32 cellular contexts compared by ENCODE assay signal in the genomic region with DNA sequence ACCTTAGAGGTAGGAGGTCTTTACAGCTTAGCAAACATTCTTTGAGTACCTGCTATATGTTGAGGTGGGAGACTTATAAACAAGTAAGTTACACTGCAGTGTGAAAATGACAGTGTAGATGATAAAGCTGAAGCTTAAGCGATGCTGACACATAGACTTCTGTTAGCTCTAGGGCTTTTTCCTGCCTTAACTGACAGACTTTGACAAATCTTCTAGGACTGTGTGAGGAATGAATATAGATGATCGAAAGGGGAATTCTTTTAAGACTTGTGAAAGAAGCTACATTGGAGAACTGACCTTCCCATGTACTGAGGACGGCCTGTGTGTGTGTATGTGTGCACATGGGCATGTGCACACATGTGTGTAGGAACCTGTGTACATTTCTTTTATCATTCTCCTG. TPM values are rescaled to one million over a fixed set of nuclear protein-coding genes. Genes with fewer than 3 reads are reported as not detected.
DNase-seq lines count a peak whose midpoint lies in the region; ATAC-seq, FAIRE-seq and TF ChIP-seq lines count a peak whose summit lies in the region.
"Had no signal": no experiment of that assay in that cellular context is flagged by ENCODE, and none has a peak within 500 bp of the region (broad histone marks: within the 10 kb centered on the region; RNA-seq: fewer than 3 reads in every experiment).

No MANE protein-coding gene starts in this region.

- peak overlapping the region; percentile 20 for H2AFZ ChIP-seq in keratinocyte (ENCODE audit: control insufficient read depth, low read length)
- H2AFZ ChIP-seq in parathyroid adenoma = no peak overlapping the region

- H3K4me3 ChIP-seq in bronchial epithelial cell (ENCODE audit: low read depth, low read length) = no peak overlapping the region
- no peak overlapping the region for H3K4me3 ChIP-seq in keratinocyte (ENCODE audit: control insufficient read depth in 2 of 3, extremely low read depth in 1 of 3, insufficient read depth in 2 of 3, low read depth in 1 of 3, low read length in 3 of 3)
- H3K4me3 ChIP-seq in parathyroid adenoma (ENCODE audit: low read depth, low read length) = no peak overlapping the region
- H3K4me3 ChIP-seq: A549, coronary artery, Peyer's patch had no signal

- H3K4me1 Mint-ChIP-seq in stimulated activated naive B cell treated with anti-CD40 and anti-IgM and Interleukin-4, amounts not matched to agents 10 μg/mL and 1 μg/mL and 100 μg/mL, for 72 hours = no peaks in the 10 kb centered on the region
- H3K4me1 Mint-ChIP-seq: activated naive CD8-positive, alpha-beta T cell treated with anti-CD3 and anti-CD28 coated beads for 36 hours; IgD-negative memory B cell; memory B cell; stimulated activated memory B cell treated with anti-CD40 and anti-IgM and Interleukin-4, amounts not matched to agents 10 μg/mL and 1 μg/mL and 100 μg/mL, for 72 hours; T-cell had no signal

- peak overlapping the region; percentile 39 for H3K27ac ChIP-seq in keratinocyte (ENCODE audit: control insufficient read depth, insufficient read depth, low read length)
- peak overlapping the region; percentile 24 for H3K27ac ChIP-seq in parathyroid adenoma

- peaks cover 4 to 11% of the 10 kb centered on the region in 2 donors for H3K27me3 Mint-ChIP-seq in stimulated activated naive B cell treated with anti-CD40 and anti-IgM and Interleukin-4, amounts not matched to agents 10 μg/mL and 1 μg/mL and 100 μg/mL, for 72 hours
- H3K27me3 Mint-ChIP-seq: activated naive CD8-positive, alpha-beta T cell treated with anti-CD3 and anti-CD28 coated beads for 36 hours had no signal

- H3K4me1 ChIP-seq in keratinocyte (ENCODE audit: control insufficient read depth, extremely low read depth, insufficient read depth, low read length) (peaks cover 50% of the 10 kb centered on the region), parathyroid adenoma (no peaks in the 10 kb centered on the region)

- ATAC-seq in stimulated activated naive B cell treated with anti-CD40 and anti-IgM and Interleukin-4, amounts not matched to agents 10 μg/mL and 1 μg/mL and 100 μg/mL, for 72 hours (replicated peaks) = no peak
- no peak for ATAC-seq in GM19395 (IDR thresholded peaks at IDR 0.05; ENCODE audit: unreplicated experiment)
- ATAC-seq: A549; stimulated activated memory B cell treated with anti-CD40 and anti-IgM and Interleukin-4, amounts not matched to agents 10 μg/mL and 1 μg/mL and 100 μg/mL, for 72 hours; T-cell; WTC11 had no signal

- H3K4me3 Mint-ChIP-seq in stimulated activated naive B cell treated with anti-CD40 and anti-IgM and Interleukin-4, amounts not matched to agents 10 μg/mL and 1 μg/mL and 100 μg/mL, for 72 hours = no peak overlapping the region
- H3K4me3 Mint-ChIP-seq: activated CD4-positive, alpha-beta T cell treated with anti-CD3 and anti-CD28 coated beads, Interleukin-2, amount 10 ng/mL, durations not matched to agents 24 days and 14 days; activated naive CD8-positive, alpha-beta T cell treated with anti-CD3 and anti-CD28 coated beads for 36 hours; IgD-negative memory B cell; memory B cell; stimulated activated memory B cell treated with anti-CD40 and anti-IgM and Interleukin-4, amounts not matched to agents 10 μg/mL and 1 μg/mL and 100 μg/mL, for 72 hours; T-cell; WTC11 had no signal

- dilution Hi-C loops in keratinocyte (cut with MboI; ENCODE audit: extremely low pct_ligation_motif_present, low sequenced_read_pairs) = no loop called here

- H3K9me1 ChIP-seq in keratinocyte (ENCODE audit: control insufficient read depth, extremely low read depth, insufficient read depth, low read length) = no peaks in the 10 kb centered on the region

- H3K9me3 Mint-ChIP-seq in stimulated activated naive B cell treated with anti-CD40 and anti-IgM and Interleukin-4, amounts not matched to agents 10 μg/mL and 1 μg/mL and 100 μg/mL, for 72 hours = no peaks in the 10 kb centered on the region
- H3K9me3 Mint-ChIP-seq: activated CD4-positive, alpha-beta T cell treated with anti-CD3 and anti-CD28 coated beads, Interleukin-2, amount 10 ng/mL, durations not matched to agents 24 days and 14 days; activated naive CD8-positive, alpha-beta T cell treated with anti-CD3 and anti-CD28 coated beads for 36 hours; IgD-negative memory B cell; memory B cell; stimulated activated memory B cell treated with anti-CD40 and anti-IgM and Interleukin-4, amounts not matched to agents 10 μg/mL and 1 μg/mL and 100 μg/mL, for 72 hours; T-cell; WTC11 had no signal

- no peaks in the 10 kb centered on the region for H3K36me3 Mint-ChIP-seq in stimulated activated naive B cell treated with anti-CD40 and anti-IgM and Interleukin-4, amounts not matched to agents 10 μg/mL and 1 μg/mL and 100 μg/mL, for 72 hours
- H3K36me3 Mint-ChIP-seq: activated naive CD8-positive, alpha-beta T cell treated with anti-CD3 and anti-CD28 coated beads for 36 hours; IgD-negative memory B cell; memory B cell; stimulated activated memory B cell treated with anti-CD40 and anti-IgM and Interleukin-4, amounts not matched to agents 10 μg/mL and 1 μg/mL and 100 μg/mL, for 72 hours; T-cell; WTC11 had no signal

- TF ChIP-seq POLR2A in GM12892 (IDR thresholded peaks at IDR 0.05; ENCODE audit: low read depth, low read length) = no peak

- no peak overlapping the region for H3K27ac Mint-ChIP-seq in stimulated activated naive B cell treated with anti-CD40 and anti-IgM and Interleukin-4, amounts not matched to agents 10 μg/mL and 1 μg/mL and 100 μg/mL, for 72 hours
- H3K27ac Mint-ChIP-seq: activated CD4-positive, alpha-beta T cell treated with anti-CD3 and anti-CD28 coated beads, Interleukin-2, amount 10 ng/mL, durations not matched to agents 24 days and 14 days; activated naive CD8-positive, alpha-beta T cell treated with anti-CD3 and anti-CD28 coated beads for 36 hours; memory B cell; stimulated activated memory B cell treated with anti-CD40 and anti-IgM and Interleukin-4, amounts not matched to agents 10 μg/mL and 1 μg/mL and 100 μg/mL, for 72 hours; T-cell; WTC11 had no signal

- FAIRE-seq in GM12892 (lab: Jason Lieb, UNC) (peak; percentile 21), bronchial epithelial cell (lab: Jason Lieb, UNC) (no peak), keratinocyte (lab: Jason Lieb, UNC) (no peak)
- FAIRE-seq: A549, frontal cortex had no signal

- H3K4me2 ChIP-seq in keratinocyte (ENCODE audit: control insufficient read depth, extremely low read depth, insufficient read depth, low read depth, low read length) (peak overlapping the region; percentile 53), parathyroid adenoma (ENCODE audit: low read length) (no peak overlapping the region)
- H3K4me2 ChIP-seq: A549 had no signal

- TF ChIP-seq CTCF in bronchial epithelial cell (IDR thresholded peaks at IDR 0.05; ENCODE audit: insufficient read depth, low read length, severe bottlenecking) (no peak), keratinocyte (optimal IDR thresholded peaks at IDR 0.05 in 1 of 3, IDR thresholded peaks at IDR 0.05 in 1 of 3, conservative IDR thresholded peaks at IDR 0.05 in 1 of 3; ENCODE audit: extremely low read depth in 1 of 3, insufficient read depth in 2 of 3, low read length in 3 of 3) (no peak), parathyroid adenoma (IDR thresholded peaks at IDR 0.05) (no peak)

- H3K27me3 ChIP-seq in bronchial epithelial cell (ENCODE audit: control insufficient read depth, insufficient read depth, low read length) (no peaks in the 10 kb centered on the region), keratinocyte (ENCODE audit: control insufficient read depth, extremely low read depth, insufficient read depth, low read length) (no peaks in the 10 kb centered on the region), parathyroid adenoma (ENCODE audit: control insufficient read depth, insufficient read depth, low read length) (no peaks in the 10 kb centered on the region)
- H3K27me3 ChIP-seq: Peyer's patch had no signal

- no peak for DNase-seq in GM12892 (ENCODE audit: insufficient read length)
- DNase-seq in bronchial epithelial cell (ENCODE audit: low read depth) = peak; percentile 38
- DNase-seq in keratinocyte (ENCODE audit: low read depth, low spot score) = no peak
- DNase-seq in nucleus accumbens (lab: John Stamatoyannopoulos, UW) = no peak
- no peak for DNase-seq in NCI-H226
- DNase-seq in stimulated activated naive B cell treated with anti-CD40 and anti-IgM and Interleukin-4, amounts not matched to agents 10 μg/mL and 1 μg/mL and 100 μg/mL, for 72 hours = no peak
- DNase-seq: activated CD4-positive, alpha-beta T cell treated with anti-CD3 and anti-CD28 coated beads, Interleukin-2, amount 10 ng/mL, durations not matched to agents 24 days and 14 days; activated effector memory CD4-positive, alpha-beta T cell treated with Interleukin-2 at 50 U/mL for 16 hours; activated naive CD8-positive, alpha-beta T cell treated with anti-CD3 and anti-CD28 coated beads for 36 hours; activated T-cell treated with anti-CD3 and anti-CD28 coated beads, Interleukin-2, amount 50 U/mL, for 1 hour; anterior cingulate cortex; Calu3; caudate nucleus; DND-41; effector memory CD4-positive, alpha-beta T cell; hypothalamus; NCI-H146; NCI-H446 treated with DMSO at 0.1 percent for 48 hours; NCI-H774; Peyer's patch; SHP77 treated with DMSO at 0.1 percent for 48 hours; T-cell had no signal

- H3K36me3 ChIP-seq in bronchial epithelial cell (ENCODE audit: control insufficient read depth, insufficient read depth, low read length) (no peaks in the 10 kb centered on the region), keratinocyte (ENCODE audit: control insufficient read depth in 2 of 2, extremely low read depth in 1 of 2, insufficient read depth in 2 of 2, low read length in 2 of 2) (no peaks in the 10 kb centered on the region), parathyroid adenoma (ENCODE audit: control insufficient read depth, insufficient read depth, low read length) (no peaks in the 10 kb centered on the region)
- H3K36me3 ChIP-seq: Peyer's patch had no signal

- H3K9me3 ChIP-seq in keratinocyte (ENCODE audit: control insufficient read depth, low read depth, low read length) (no peaks in the 10 kb centered on the region), parathyroid adenoma (ENCODE audit: control insufficient read depth, low read length) (no peaks in the 10 kb centered on the region)
- H3K9me3 ChIP-seq: A549, Peyer's patch had no signal

- H3K79me2 ChIP-seq in keratinocyte (ENCODE audit: control insufficient read depth, insufficient read depth, low read length) (no peaks in the 10 kb centered on the region), parathyroid adenoma (no peaks in the 10 kb centered on the region)

- H4K20me1 ChIP-seq in keratinocyte (ENCODE audit: control insufficient read depth, extremely low read depth, insufficient read depth, low read length) = no peaks in the 10 kb centered on the region

- H3K9ac ChIP-seq in keratinocyte (ENCODE audit: control insufficient read depth, extremely low read depth, insufficient read depth, low read length) = no peak overlapping the region
- H3K9ac ChIP-seq in parathyroid adenoma = no peak overlapping the region

RNA-seq across cellular contexts. Expression of a gene that starts 22.7 kb away (rescaled TPM):
- polyA plus RNA-seq in GM12892 (2012; ENCODE audit: missing spikeins) = 0.19 TPM
- total RNA-seq in bronchial epithelial cell = 0.38 and 1.3 TPM in 2 replicates
- 9.3 to 11.3 TPM (median 11.2 TPM) in 3 replicates for polyA plus RNA-seq in keratinocyte
- polyA plus RNA-seq in keratinocyte (2011; ENCODE audit: low read depth) = 7.9 TPM
- 8.5 and 12.4 TPM in 2 replicates for polyA plus RNA-seq in keratinocyte (2011; cell fraction: cytosol; rRNA removed)
- 17.8 and 22.0 TPM in 2 replicates for polyA plus RNA-seq in keratinocyte (2011; cell fraction: nucleus; rRNA removed)
- polyA plus RNA-seq in keratinocyte (2012; ENCODE audit: low replicate concordance) = 5.5 and 8.0 TPM in 2 replicates
- polyA minus RNA-seq in keratinocyte = 16.0 to 20.6 TPM (median 16.2 TPM) in 3 replicates
- 5.9 TPM for polyA minus RNA-seq in keratinocyte (2011; cell fraction: cytosol; rRNA and poly(A)+ RNA removed)
- 16.7 and 20.6 TPM in 2 replicates for polyA minus RNA-seq in keratinocyte (2011; cell fraction: nucleus; rRNA and poly(A)+ RNA removed)
- total RNA-seq: HT-29 had no signal
